In genomic region chr22:17774206-17774927, GRCh38 we compare ENCODE assay signal across 8 cellular contexts. TPM values are rescaled to one million over a fixed set of nuclear protein-coding genes. Genes with fewer than 3 reads are reported as not detected.
DNase-seq lines count a peak whose midpoint lies in the region; ATAC-seq, FAIRE-seq and TF ChIP-seq lines count a peak whose summit lies in the region.

Gene BID, minus strand, starts transcription at chr22:17774469. Its CDS starts 24,353 bp downstream, at chr22:17750116.

- peaks cover 5% of the 10 kb centered on the region; the same call in 1 of the 2 replicates for H3K27me3 Mint-ChIP-seq in WTC11 (ENCODE audit: low read depth)

- H3K14ac ChIP-seq in IMR-90 (replicated peaks; ENCODE audit: low read depth, low read length) (peak within 1 kb of the TSS; percentile 73), H1 (ENCODE audit: insufficient read length) (no peak within 1 kb of the TSS)

- in situ Hi-C loops in IMR-90 (cut with MboI; ENCODE audit: low sequenced_read_pairs) = loop anchor here (5.0 kb wide), 1 partner anchor 42 kb away; no protein-coding TSS in a partner anchor

- H3K23ac ChIP-seq in IMR-90 (ENCODE audit: low read depth, low read length) (peak within 1 kb of the TSS; percentile 75; the same call in 1 of the 2 replicates), H1 (ENCODE audit: insufficient read length) (no peak within 1 kb of the TSS)

- peak; percentile 59 to 60 for ATAC-seq in A549
- peak; percentile 39 for ATAC-seq in GM18502 (IDR thresholded peaks at IDR 0.05; ENCODE audit: poor library complexity, unreplicated experiment)
- peak; percentile 79 for ATAC-seq in IMR-90 (ENCODE audit: low read depth)
- peak; percentile 6 for ATAC-seq in WTC11
- ATAC-seq in HG03520 (IDR thresholded peaks at IDR 0.05; ENCODE audit: unreplicated experiment) = no peak

- dilution Hi-C loops in IMR-90 (cut with HindIII; ENCODE audit: low sequenced_read_pairs, unreplicated experiment) = no loop called here

- no peak within 1 kb of the TSS; the same call in 1 of the 2 replicates for H4K91ac ChIP-seq in IMR-90 (ENCODE audit: insufficient read depth, low read depth, low read length)
- H4K91ac ChIP-seq in H1 (replicated peaks; ENCODE audit: insufficient read length, low read length) = peak within 1 kb of the TSS; percentile 51

- H3K79me1 ChIP-seq in IMR-90 (ENCODE audit: low read depth in 1 of 2, low read length in 2 of 2) (peaks cover 12 to 37% of the 10 kb centered on the region in 2 experiments; a peak in 3 of 4 replicates), H1 (ENCODE audit: low read depth, low read length) (peaks cover 7% of the 10 kb centered on the region; the same call in 1 of the 2 replicates)

- peak within 1 kb of the TSS; percentile 96 for H2AK9ac ChIP-seq in IMR-90 (replicated peaks; ENCODE audit: low read depth, low read length, poor library complexity)

- H3K36me3 ChIP-seq in IMR-90 (ENCODE audit: control insufficient read depth, insufficient read depth, low read length) (no peaks in the 10 kb centered on the region), H1 (ENCODE audit: control insufficient read depth in 2 of 4, insufficient read depth in 4 of 4, low read length in 3 of 4) (no peaks in the 10 kb centered on the region), mesodermal cell (ENCODE audit: control insufficient read depth, insufficient read depth, low read length) (no peaks in the 10 kb centered on the region), thymus (ENCODE audit: control insufficient read depth, insufficient read depth) (peaks cover 13% of the 10 kb centered on the region)

- H3K4ac ChIP-seq in IMR-90 (ENCODE audit: low read depth, low read length) = peak within 1 kb of the TSS; percentile 69
- peak within 1 kb of the TSS; percentile 66 for H3K4ac ChIP-seq in H1 (replicated peaks; ENCODE audit: insufficient read length, low read depth, low read length)

- peak within 1 kb of the TSS in 1 of 2 experiments; percentile 74; a peak in 2 of 4 replicates for H4K8ac ChIP-seq in IMR-90 (ENCODE audit: low read depth in 2 of 2, low read length in 2 of 2)
- H4K8ac ChIP-seq in H1 (ENCODE audit: extremely low read depth, insufficient read depth, low read length) = peak within 1 kb of the TSS; percentile 94

- peaks cover 0 to 32% of the 10 kb centered on the region in 2 experiments; a peak in 1 of 4 replicates for H3K79me2 ChIP-seq in H1 (ENCODE audit: control insufficient read depth in 1 of 2, insufficient read depth in 2 of 2, low read length in 2 of 2)

- CTCF ChIA-PET in A549 (lab: Yijun Ruan, JAX) = interaction anchor here (0.7 to 4.5 kb wide), 3 partner anchors 15 to 124 kb away, joined by 3 to 26 read pairs (median 12); no protein-coding TSS in a partner anchor
- CTCF ChIA-PET in IMR-90 (lab: Yijun Ruan, JAX) = no interaction called here
- CTCF ChIA-PET in WTC11 (lab: Charles Lee) = interaction anchor here (1.3 to 8.2 kb wide), 6 partner anchors 12 to 302 kb away, joined by 3 to 92 read pairs (median 12); no protein-coding TSS in a partner anchor
- CTCF ChIA-PET in H1 (lab: Charles Lee; ENCODE audit: partially characterized antibody) = interaction anchor here (0.9 to 5.1 kb wide), 7 partner anchors 12 to 56 kb away, joined by 3 to 54 read pairs (median 5); no protein-coding TSS in a partner anchor

- H3K27ac Mint-ChIP-seq in WTC11 = peak within 1 kb of the TSS; percentile 7; the same call in 1 of the 2 replicates

- no peak for TF ChIP-seq CTCF in A549 (IDR thresholded peaks at IDR 0.05)
- no peak for TF ChIP-seq CTCF in IMR-90 (conservative IDR thresholded peaks at IDR 0.05; ENCODE audit: low read depth, low read length)
- no peak for TF ChIP-seq CTCF in WTC11 (IDR thresholded peaks at IDR 0.05)
- no peak for TF ChIP-seq CTCF in H1 (IDR thresholded peaks at IDR 0.05; ENCODE audit: control extremely low read depth in 1 of 3, insufficient read depth in 1 of 3, low read depth in 1 of 3, low read length in 3 of 3)

- WGBS in A549 (ENCODE audit: missing lambda C conversion rate) = 0% methylated on average over 1 of the region's 64 CpGs
- 3% methylated on average over 11 of the region's 64 CpGs; no CpG with 5 or more reads in 1 of the 2 experiments for WGBS in IMR-90 (ENCODE audit: extremely low coverage in 2 of 2, insufficient read length in 1 of 2), 2 experiments
- WGBS in H1 (ENCODE audit: extremely low coverage in 1 of 2, insufficient coverage in 1 of 2, insufficient read length in 1 of 2, insufficient replicate concordance in 2 of 2, low coverage in 1 of 2, low lambda C conversion rate in 2 of 2, missing lambda C conversion rate in 1 of 2), 2 experiments = 6% methylated on average over 14 of the region's 64 CpGs; no CpG with 5 or more reads in 1 of the 2 experiments
- 2 to 6% methylated on average over 21 to 32 of the region's 64 CpGs for WGBS in mesodermal cell (ENCODE audit: insufficient coverage in 2 of 2), 2 experiments
- 2% methylated on average over 63 of the region's 64 CpGs for WGBS in thymus

- H3K9ac ChIP-seq in IMR-90 (ENCODE audit: low read depth, low read length) (peak within 1 kb of the TSS; percentile 79), H1 (replicated peaks in 1 of 4; ENCODE audit: extremely low read depth in 1 of 4, low read depth in 3 of 4, low read length in 3 of 4) (peak within 1 kb of the TSS; percentile 6 to 96 (median 84); a peak in 5 of 7 replicates)

- H3K27me3 ChIP-seq in IMR-90 (ENCODE audit: control insufficient read depth, insufficient read depth, low read length) (no peaks in the 10 kb centered on the region), H1 (replicated peaks in 1 of 4; ENCODE audit: control insufficient read depth in 3 of 4, extremely low read depth in 1 of 4, insufficient read depth in 3 of 4, low read length in 3 of 4) (no peaks in the 10 kb centered on the region), thymus (ENCODE audit: control insufficient read depth, insufficient read depth) (no peaks in the 10 kb centered on the region)

- H3K4me2 ChIP-seq in A549 (peak within 1 kb of the TSS; percentile 93), IMR-90 (ENCODE audit: low read depth, low read length) (peak within 1 kb of the TSS; percentile 93), H1 (ENCODE audit: insufficient read depth in 1 of 2, low read depth in 2 of 2, low read length in 2 of 2) (peak within 1 kb of the TSS; percentile 73 to 74)

- H2BK5ac ChIP-seq in IMR-90 (ENCODE audit: low read depth, low read length, poor library complexity, severe bottlenecking) = peak within 1 kb of the TSS; percentile 12
- no peak within 1 kb of the TSS; the same call in 1 of the 2 replicates for H2BK5ac ChIP-seq in H1 (ENCODE audit: low read depth, low read length)

- peak within 1 kb of the TSS; percentile 64; the same call in 1 of the 3 replicates for H2BK15ac ChIP-seq in IMR-90 (ENCODE audit: low read depth, low read length)
- no peak within 1 kb of the TSS for H2BK15ac ChIP-seq in H1 (ENCODE audit: low read length)

- H2AFZ ChIP-seq in IMR-90 (replicated peaks; ENCODE audit: low read length, poor library complexity) (peak within 1 kb of the TSS; percentile 94), H1 (ENCODE audit: low read length) (peak within 1 kb of the TSS; percentile 93; the same call in 1 of the 2 replicates)

- H2BK120ac ChIP-seq in IMR-90 (ENCODE audit: low read depth, low read length) (no peak within 1 kb of the TSS), H1 (replicated peaks; ENCODE audit: low read depth, low read length) (no peak within 1 kb of the TSS)

- H2AK5ac ChIP-seq in IMR-90 (ENCODE audit: low read depth, low read length) = peak within 1 kb of the TSS; percentile 43; the same call in 1 of the 2 replicates
- H2AK5ac ChIP-seq in H1 (ENCODE audit: low read depth, low read length) = no peak within 1 kb of the TSS

- TF ChIP-seq POLR2A in A549 (IDR thresholded peaks at IDR 0.05; ENCODE audit: low read length) (peak; percentile 53; the same call in 1 of the 2 replicates), IMR-90 (IDR thresholded peaks at IDR 0.05; ENCODE audit: low read depth, low read length) (no peak), H1 (IDR thresholded peaks at IDR 0.05; ENCODE audit: control extremely low read depth in 1 of 2, low read depth in 2 of 2, low read length in 2 of 2) (0 out of 3 replicates have a peak, but pooled peaks of 1 of the 2 experiments have one; percentile 22)

- no peak for FAIRE-seq in A549 (lab: Jason Lieb, UNC)
- FAIRE-seq in H1 (lab: Jason Lieb, UNC) = no peak

- peaks cover 11% of the 10 kb centered on the region for H3K23me2 ChIP-seq in H1 (ENCODE audit: low read depth, low read length)

- H3K56ac ChIP-seq in IMR-90 (ENCODE audit: extremely low read depth, insufficient read depth, low read length) (peak within 1 kb of the TSS; percentile 40; the same call in 1 of the 2 replicates), H1 (replicated peaks; ENCODE audit: insufficient read length, low read depth, low read length) (no peak within 1 kb of the TSS)

- BruUV-seq in IMR-90 (replicated peaks; lab: Mats Ljungman, UMichigan) = no TSS peak

- no peaks in the 10 kb centered on the region for H3K9me3 Mint-ChIP-seq in WTC11

- no peak within 1 kb of the TSS for H3K18ac ChIP-seq in IMR-90 (ENCODE audit: low read depth, low read length)
- peak within 1 kb of the TSS; percentile 62 for H3K18ac ChIP-seq in H1 (ENCODE audit: extremely low read depth, low read length)

- no peak within 1 kb of the TSS for H2BK20ac ChIP-seq in IMR-90 (ENCODE audit: low read depth, low read length)
- no peak within 1 kb of the TSS for H2BK20ac ChIP-seq in H1 (ENCODE audit: low read length)

- intact Hi-C loops in IMR-90 (cut with micrococcal nuclease) = no loop called here

- H3K27ac ChIP-seq in A549 (peak within 1 kb of the TSS; percentile 95 to 98), IMR-90 (ENCODE audit: insufficient read depth, low read length) (peak within 1 kb of the TSS; percentile 29; the same call in 1 of the 2 replicates), H1 (ENCODE audit: low read depth, low read length) (peak within 1 kb of the TSS; percentile 60; the same call in 1 of the 2 replicates), mesodermal cell (ENCODE audit: low read depth, low read length, severe bottlenecking) (peak within 1 kb of the TSS; percentile 23), thymus (ENCODE audit: low read depth) (peak within 1 kb of the TSS; percentile 82)

- H3K36me3 Mint-ChIP-seq in WTC11 = no peaks in the 10 kb centered on the region

- peaks cover 25% of the 10 kb centered on the region for H3K4me1 Mint-ChIP-seq in WTC11

- peaks cover 18% of the 10 kb centered on the region; the same call in 1 of the 2 replicates for H3K9me1 ChIP-seq in IMR-90 (ENCODE audit: insufficient read depth, low read length)

- peak within 1 kb of the TSS; percentile 70 for H3K4me3 Mint-ChIP-seq in WTC11

- H3K4me1 ChIP-seq in A549 (peaks cover 17% of the 10 kb centered on the region), IMR-90 (ENCODE audit: control insufficient read depth, insufficient read depth, low read length) (peaks cover 15% of the 10 kb centered on the region), H1 (replicated peaks in 1 of 4; ENCODE audit: control insufficient read depth in 3 of 4, insufficient read depth in 4 of 4, low read length in 3 of 4) (peaks cover 0 to 20% (median 16%) of the 10 kb centered on the region in 4 experiments; a peak in 6 of 7 replicates), mesodermal cell (ENCODE audit: control insufficient read depth, insufficient read depth, low read length, poor library complexity, severe bottlenecking) (peaks cover 10% of the 10 kb centered on the region), thymus (ENCODE audit: control insufficient read depth, insufficient read depth, low read length) (peaks cover 46% of the 10 kb centered on the region)

- POLR2A ChIA-PET in A549 (lab: Yijun Ruan, JAX) = interaction anchor here (0.6 kb wide), 1 partner anchor 258 kb away, joined by 5 read pairs; no protein-coding TSS in a partner anchor
- POLR2A ChIA-PET in IMR-90 (lab: Charles Lee; ENCODE audit: unreplicated experiment) = interaction anchor here (0.5 to 0.8 kb wide), 2 partner anchors 22 to 376 kb away, joined by 3 to 11 read pairs; partner anchors contain the start of gene USP18
- POLR2A ChIA-PET in WTC11 (lab: Charles Lee) = interaction anchor here (1.1 to 2.3 kb wide), 2 partner anchors 10 to 147 kb away, joined by 3 to 13 read pairs; no protein-coding TSS in a partner anchor
- POLR2A ChIA-PET in H1 (lab: Charles Lee; ENCODE audit: partially characterized antibody) = interaction anchor here (0.8 to 3.3 kb wide), 8 partner anchors 7 to 98 kb away, joined by 3 to 38 read pairs (median 4); no protein-coding TSS in a partner anchor

- TF ChIP-seq RAD21 in A549 (conservative IDR thresholded peaks at IDR 0.05 in 1 of 2, IDR thresholded peaks at IDR 0.05 in 1 of 2) (no peak), IMR-90 (IDR thresholded peaks at IDR 0.05; ENCODE audit: low read length) (no peak), H1 (IDR thresholded peaks at IDR 0.05 in 1 of 2, conservative IDR thresholded peaks at IDR 0.05 in 1 of 2; ENCODE audit: low read depth in 2 of 2, low read length in 2 of 2) (no peak)

- H2BK12ac ChIP-seq in H1 (ENCODE audit: low read depth, low read length) = 0 out of 2 replicates have a peak within 1 kb of the TSS, but pooled peaks have one; percentile 68

- DNase-seq in A549 (ENCODE audit: low read depth in 1 of 2, low spot score in 1 of 2) (no peak), IMR-90 (peak; percentile 17), WTC11 (ENCODE audit: low spot score) (peak; percentile 38), H1 (ENCODE audit: low read depth in 1 of 2, low spot score in 2 of 2) (no peak)

- H4K20me1 ChIP-seq in IMR-90 (ENCODE audit: insufficient read depth, low read length) (peaks cover 42% of the 10 kb centered on the region), H1 (replicated peaks in 1 of 2; ENCODE audit: control insufficient read depth in 1 of 2, insufficient read depth in 2 of 2, low read length in 2 of 2) (peaks cover 2 to 8% of the 10 kb centered on the region in 2 experiments)

- H4K5ac ChIP-seq in IMR-90 (ENCODE audit: low read depth, low read length) (peak within 1 kb of the TSS; percentile 23; the same call in 1 of the 2 replicates), H1 (ENCODE audit: insufficient read length, low read depth, low read length) (no peak within 1 kb of the TSS)

- TF ChIP-seq EP300 in A549 (IDR thresholded peaks at IDR 0.05) (no peak), H1 (IDR thresholded peaks at IDR 0.05; ENCODE audit: borderline replicate concordance in 1 of 2, low read depth in 2 of 2, low read length in 2 of 2) (no peak)

- H3K4me3 ChIP-seq in A549 (peak within 1 kb of the TSS; percentile 98), IMR-90 (ENCODE audit: insufficient read depth, low read depth, low read length) (peak within 1 kb of the TSS; percentile 62), H1 (ENCODE audit: extremely low read depth in 1 of 4, insufficient read depth in 2 of 4, low read depth in 3 of 4, low read length in 4 of 4) (peak within 1 kb of the TSS; percentile 51 to 71 (median 62)), mesodermal cell (ENCODE audit: extremely low read depth, insufficient read depth, low read length, poor library complexity, severe bottlenecking) (peak within 1 kb of the TSS; percentile 53), thymus (ENCODE audit: low read length) (peak within 1 kb of the TSS; percentile 86)

- H3K9me3 ChIP-seq in A549 = no peaks in the 10 kb centered on the region
- H3K9me3 ChIP-seq in IMR-90 (ENCODE audit: control insufficient read depth, insufficient read depth, low read length) = no peaks in the 10 kb centered on the region
- H3K9me3 ChIP-seq in H1 (ENCODE audit: insufficient read depth in 2 of 2, low read depth in 1 of 2, low read length in 1 of 2) = no peaks in the 10 kb centered on the region
- H3K9me3 ChIP-seq in mesodermal cell (ENCODE audit: control insufficient read depth, low read length) = no peaks in the 10 kb centered on the region
- H3K9me3 ChIP-seq in thymus (ENCODE audit: control insufficient read depth) = no peaks in the 10 kb centered on the region

RNA-seq across cellular contexts. Expression of gene BID, which starts in this region (rescaled TPM):
- polyA plus RNA-seq in A549 (2011; rRNA removed) = 50.8 and 62.8 TPM in 2 replicates
- polyA plus RNA-seq in A549 (2012; cell fraction: cytosol; rRNA removed) = 183 and 208 TPM in 2 replicates
- 167 and 250 TPM in 2 replicates for polyA plus RNA-seq in A549 (2012; cell fraction: nucleus; rRNA removed)
- 51.7 to 57.6 TPM (median 56.6 TPM) in 3 replicates for polyA plus RNA-seq in A549 (2017; fragmentation: RNase III; extraction: RNeasy Plus Mini Kit Qiagen cat#74134 plus additional on column Dnase treatment)
- 22.6 and 25.3 TPM in 2 replicates for polyA minus RNA-seq in A549 (2011; rRNA and poly(A)+ RNA removed)
- total RNA-seq in IMR-90 (2012; rRNA removed) = 59.4 and 69.5 TPM in 2 replicates
- 240 and 272 TPM in 2 replicates for polyA plus RNA-seq in IMR-90 (2012; rRNA removed)
- polyA plus RNA-seq in IMR-90 (2012; cell fraction: cytosol; rRNA removed) = 79.6 and 204 TPM in 2 replicates
- polyA plus RNA-seq in IMR-90 (2012; cell fraction: nucleus; rRNA removed; ENCODE audit: low replicate concordance) = 82.1 and 146 TPM in 2 replicates
- total RNA-seq in WTC11 (2021) = 26.1 to 32.5 TPM (median 27.6 TPM) in 3 replicates
- total RNA-seq in H1 (2021; fragmentation: NEBNext Ultra II Directional; extraction: Animal tissue kit (Norgen Biotek cat#: 25700)) = 39.3 and 41.6 TPM in 2 replicates
- polyA plus RNA-seq in H1 (2011; rRNA removed) = 114 and 133 TPM in 2 replicates
- 90.6 TPM for polyA plus RNA-seq in H1 (2011; cell fraction: cytosol; rRNA removed)
- 66.4 TPM for polyA plus RNA-seq in H1 (2011; cell fraction: nucleus; rRNA removed)
- 33.0 to 44.6 TPM (median 43.2 TPM) in 4 replicates for polyA plus RNA-seq in H1 (2012, experiment 1 of 2)
- 24.4 TPM for polyA plus RNA-seq in H1 (2012, experiment 2 of 2)
- polyA plus RNA-seq in H1 (2013, experiment 1 of 2) = 52.8 TPM
- polyA plus RNA-seq in H1 (2013, experiment 2 of 2) = 53.5 TPM
- polyA minus RNA-seq in H1 (2011; rRNA and poly(A)+ RNA removed) = 15.5 and 15.6 TPM in 2 replicates
- 29.1 TPM for polyA minus RNA-seq in H1 (2011; cell fraction: cytosol; rRNA and poly(A)+ RNA removed)
- 14.9 TPM for polyA minus RNA-seq in H1 (2011; cell fraction: nucleus; rRNA and poly(A)+ RNA removed)
- 30.1 TPM for polyA plus RNA-seq in mesodermal cell (2013, experiment 1 of 2)
- 22.9 TPM for polyA plus RNA-seq in mesodermal cell (2013, experiment 2 of 2)
- polyA plus RNA-seq in thymus = 32.5 TPM

Comparison
In these comparisons a context has a peak if more than half of its experiments do, and no peak if none do; other contexts are left out.
1. DNase-seq: peak in IMR-90 (single experiment) and WTC11 (single experiment); none in A549 (0 of 2) and H1 (0 of 2).
2. H3K27ac ChIP-seq: peak in every context shown above with its lines; median percentile 96 in A549; 82 in thymus; 60 in H1; 29 in IMR-90; 23 in mesodermal cell.
3. Peak in every context shown above with its lines, with median percentiles within 50 percentile points of each other: H3K4me2 ChIP-seq and H3K4me3 ChIP-seq.